Comparison of ENCODE assay signal across 8 cellular contexts in the genomic region with DNA sequence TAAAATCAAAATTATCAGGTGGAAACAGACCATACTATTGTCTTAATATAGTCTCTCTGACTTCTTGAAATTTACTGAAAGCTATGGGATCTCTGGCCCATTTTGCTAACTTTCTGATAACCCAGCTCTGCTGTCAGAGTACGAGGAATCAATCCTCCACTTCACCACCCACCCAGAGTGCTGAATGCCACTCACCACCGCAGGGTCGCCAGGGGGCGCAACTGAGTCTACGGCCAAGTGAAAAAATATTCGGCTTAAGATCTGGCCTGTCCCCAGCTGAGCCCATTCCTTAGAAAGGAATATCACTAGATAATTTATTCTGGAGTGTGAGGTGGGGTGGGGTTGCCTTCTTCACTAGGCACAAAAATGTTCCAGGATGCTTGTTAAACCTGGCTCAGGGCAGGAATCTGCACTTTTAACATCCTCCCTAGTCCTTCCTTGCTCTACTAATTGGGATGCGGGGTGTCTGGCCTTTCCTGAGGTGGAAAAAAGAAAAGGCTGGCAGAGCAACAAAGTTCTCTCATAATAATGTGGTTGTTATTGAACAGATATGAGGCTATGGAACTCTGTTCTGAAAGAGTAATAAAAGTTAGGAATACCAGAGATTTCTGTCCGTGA.
A peak's percentile ranks its signal among the peaks of the same experiment; 100 is the strongest.
DNase-seq lines count a peak whose midpoint lies in the region; ATAC-seq and TF ChIP-seq lines count a peak whose summit lies in the region.

No MANE protein-coding gene starts in this region.

- no peak for ATAC-seq in sciatic nerve

- no peak for TF ChIP-seq POLR2A in esophagus muscularis mucosa (IDR thresholded peaks at IDR 0.05; ENCODE audit: low read depth)

- H3K4me3 ChIP-seq in OCI-LY3 (ENCODE audit: low read length) (no peak overlapping the region), esophagus muscularis mucosa (no peak overlapping the region)

- H3K4me2 ChIP-seq in OCI-LY3 (ENCODE audit: low read length) = no peak overlapping the region

- no peak for TF ChIP-seq EP300 in esophagus muscularis mucosa (IDR thresholded peaks at IDR 0.05)

- H3K36me3 Mint-ChIP-seq in HFFc6 (ENCODE audit: low read depth) = no peaks in the 10 kb centered on the region

- intact Hi-C loops in esophagus muscularis mucosa (cut with DNase I) = no loop called here
- intact Hi-C loops in sciatic nerve (cut with DNase I) = no loop called here

- H3K79me2 ChIP-seq in OCI-LY3 (ENCODE audit: low read length) = no peaks in the 10 kb centered on the region

- no peak overlapping the region for H3K4me3 Mint-ChIP-seq in HFFc6

- no peak overlapping the region for H3K9ac ChIP-seq in OCI-LY3 (ENCODE audit: low read length)

- no peaks in the 10 kb centered on the region for H3K36me3 ChIP-seq in OCI-LY3 (replicated peaks; ENCODE audit: low read depth, low read length)
- H3K36me3 ChIP-seq in esophagus muscularis mucosa = no peaks in the 10 kb centered on the region

- H2AFZ ChIP-seq in OCI-LY3 (ENCODE audit: low read depth, low read length) = no peak overlapping the region

- H4K20me1 ChIP-seq in OCI-LY3 (ENCODE audit: insufficient read depth, low read length) = no peaks in the 10 kb centered on the region

- H3K27ac ChIP-seq in OCI-LY3 (ENCODE audit: low read length) (no peak overlapping the region), esophagus muscularis mucosa (replicated peaks in 1 of 4) (no peak overlapping the region)

- peaks cover 8% of the 10 kb centered on the region; the same call in 1 of the 2 replicates for H3K27me3 Mint-ChIP-seq in HFFc6 (ENCODE audit: insufficient read depth)

- no peaks in the 10 kb centered on the region for H3K9me3 Mint-ChIP-seq in HFFc6

- H3K9me3 ChIP-seq in OCI-LY3 (ENCODE audit: insufficient read depth, low read length) (no peaks in the 10 kb centered on the region), esophagus muscularis mucosa (no peaks in the 10 kb centered on the region)

- H3K27me3 ChIP-seq in OCI-LY3 (ENCODE audit: low read depth, low read length) (no peaks in the 10 kb centered on the region), esophagus muscularis mucosa (no peaks in the 10 kb centered on the region)

- TF ChIP-seq CTCF in HFFc6 (IDR thresholded peaks at IDR 0.05) (peak; percentile 94), OCI-LY3 (IDR thresholded peaks at IDR 0.05; ENCODE audit: low read depth, low read length) (peak; percentile 92), esophagus muscularis mucosa (IDR thresholded peaks at IDR 0.05) (peak; percentile 18 to 53 (median 34))

- no peaks in the 10 kb centered on the region for H3K4me1 ChIP-seq in OCI-LY3 (ENCODE audit: low read length)
- no peaks in the 10 kb centered on the region for H3K4me1 ChIP-seq in esophagus muscularis mucosa

- no peaks in the 10 kb centered on the region for H3K4me1 Mint-ChIP-seq in HFFc6 (ENCODE audit: low read depth)

- no peak overlapping the region for H3K27ac Mint-ChIP-seq in HFFc6

- DNase-seq in activated T-cell treated with anti-CD3 and anti-CD28 coated beads for 48 hours (ENCODE audit: low read depth) (peak; percentile 20), activated T-cell treated with anti-CD3 and anti-CD28 coated beads for 4 hours (no peak), HFFc6 (no peak), esophagus muscularis mucosa (ENCODE audit: extremely low spot score) (no peak), pons (ENCODE audit: low spot score) (peak; percentile 14), GOT3 (lab: John Stamatoyannopoulos, UW) (no peak), sciatic nerve (ENCODE audit: low spot score) (no peak)

- WGBS in esophagus muscularis mucosa = 62% methylated on average over 6 of the region's 8 CpGs

Comparison
In these comparisons a context has a peak if more than half of its experiments do, and no peak if none do; other contexts are left out.
1. DNase-seq: peak in activated T-cell treated with anti-CD3 and anti-CD28 coated beads for 48 hours (single experiment) and pons (single experiment); none in activated T-cell treated with anti-CD3 and anti-CD28 coated beads for 4 hours (single experiment), HFFc6 (single experiment), esophagus muscularis mucosa (single experiment), GOT3 (single experiment) and sciatic nerve (single experiment).
2. CTCF ChIP-seq: peak in every context shown above with its lines; median percentile 94 in HFFc6; 92 in OCI-LY3; 34 in esophagus muscularis mucosa.